10 cellular contexts compared by ENCODE assay signal in the genomic region with DNA sequence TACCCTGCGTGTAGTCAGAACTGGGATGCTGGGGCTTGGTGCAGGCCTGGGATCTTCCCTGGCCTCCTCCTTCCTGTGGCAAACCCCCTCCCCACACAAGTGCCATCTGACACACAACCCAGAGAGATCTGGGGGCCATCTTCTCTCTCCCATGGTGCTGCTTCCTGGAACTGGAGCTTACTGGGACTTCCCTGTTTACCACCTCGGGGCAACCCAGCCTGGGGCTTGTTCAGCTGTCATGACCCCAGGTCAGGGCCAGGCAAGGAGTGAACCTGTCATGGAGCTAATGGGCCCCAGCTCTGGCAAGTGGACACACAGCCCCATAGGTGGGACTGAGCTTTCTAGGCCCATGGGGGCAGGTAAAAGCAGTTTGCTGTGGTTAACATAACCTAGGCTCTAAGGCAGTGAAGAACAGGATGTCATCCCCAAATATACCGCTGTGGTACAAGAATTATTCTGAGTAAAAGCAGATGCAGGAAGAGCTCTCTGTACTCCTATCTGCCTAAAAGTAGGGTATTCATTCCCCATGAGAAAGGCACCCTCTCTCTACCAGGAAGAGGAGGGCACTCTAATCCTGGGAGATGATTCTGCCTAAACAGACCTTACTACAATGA. TPM values are rescaled to one million over a fixed set of nuclear protein-coding genes. Genes with fewer than 3 reads are reported as not detected.
DNase-seq lines count a peak whose midpoint lies in the region; ATAC-seq and TF ChIP-seq lines count a peak whose summit lies in the region.
"Had no signal": no experiment of that assay in that cellular context is flagged by ENCODE, and none has a peak within 500 bp of the region (broad histone marks: within the 10 kb centered on the region; RNA-seq: fewer than 3 reads in every experiment).

No MANE protein-coding gene starts in this region.

- peak overlapping the region; percentile 92 for H3K4me3 Mint-ChIP-seq in activated CD4-positive, alpha-beta T cell treated with anti-CD3 and anti-CD28 coated beads for 36 hours

- DNase-seq in activated CD4-positive, alpha-beta T cell treated with anti-CD3 and anti-CD28 coated beads for 36 hours, result peak; percentile 38
- DNase-seq in activated CD4-positive, alpha-beta T cell treated with anti-CD3 and anti-CD28 coated beads for 1 hour, result no peak
- no peak for DNase-seq in effector memory CD4-positive, alpha-beta T cell
- DNase-seq in osteoblast (ENCODE audit: insufficient read length, low spot score, missing footprints) (peak; percentile 39), AG20443 (ENCODE audit: low spot score) (no peak)

- H3K79me2 ChIP-seq in OCI-LY3 (ENCODE audit: low read length), result peaks cover 78% of the 10 kb centered on the region
- H3K79me2 ChIP-seq in osteoblast (ENCODE audit: insufficient read depth, low read length), result peaks cover 79% of the 10 kb centered on the region

- peak overlapping the region; percentile 86; the same call in 1 of the 2 replicates for H3K4me3 ChIP-seq in OCI-LY3 (ENCODE audit: low read length)
- peak overlapping the region; percentile 9 for H3K4me3 ChIP-seq in effector memory CD4-positive, alpha-beta T cell (ENCODE audit: insufficient read depth, low read depth, low read length, poor library complexity, severe bottlenecking)
- H3K4me3 ChIP-seq in osteoblast (ENCODE audit: insufficient read depth, low read length), result no peak overlapping the region

- no peak for ATAC-seq in activated CD4-positive, alpha-beta T cell treated with anti-CD3 and anti-CD28 coated beads for 36 hours
- ATAC-seq in HG03159 (IDR thresholded peaks at IDR 0.05; ENCODE audit: unreplicated experiment) (no peak), GM21526 (IDR thresholded peaks at IDR 0.05; ENCODE audit: low FRiP score, unreplicated experiment) (no peak)

- POLR2A ChIA-PET in activated CD4-positive, alpha-beta T cell treated with anti-CD3 and anti-CD28 coated beads for 36 hours (lab: Charles Lee), result interaction anchor here (0.5 to 1.3 kb wide), 5 partner anchors 9 to 75 kb away, joined by 3 to 5 read pairs (median 3); a partner anchor contains a TSS

- no peaks in the 10 kb centered on the region for H3K9me3 Mint-ChIP-seq in activated CD4-positive, alpha-beta T cell treated with anti-CD3 and anti-CD28 coated beads for 36 hours (ENCODE audit: low read depth)

- no peaks in the 10 kb centered on the region for H3K27me3 ChIP-seq in OCI-LY3 (ENCODE audit: low read depth, low read length)
- no peaks in the 10 kb centered on the region for H3K27me3 ChIP-seq in effector memory CD4-positive, alpha-beta T cell (replicated peaks; ENCODE audit: control insufficient read depth, insufficient read depth, low read length, poor library complexity, severe bottlenecking)
- H3K27me3 ChIP-seq in osteoblast (ENCODE audit: insufficient read depth, low read length), result no peaks in the 10 kb centered on the region
- H3K27me3 ChIP-seq: dorsolateral prefrontal cortex had no signal

- peak overlapping the region; percentile 93 for H3K27ac Mint-ChIP-seq in activated CD4-positive, alpha-beta T cell treated with anti-CD3 and anti-CD28 coated beads for 36 hours

- H3K9me3 ChIP-seq in OCI-LY3 (ENCODE audit: insufficient read depth, low read length) (no peaks in the 10 kb centered on the region), osteoblast (ENCODE audit: low read depth, low read length) (no peaks in the 10 kb centered on the region)
- H3K9me3 ChIP-seq in effector memory CD4-positive, alpha-beta T cell (ENCODE audit: control insufficient read depth, low read length), result no peaks in the 10 kb centered on the region

- H3K36me3 Mint-ChIP-seq in activated CD4-positive, alpha-beta T cell treated with anti-CD3 and anti-CD28 coated beads for 36 hours (ENCODE audit: low read depth), result peaks cover 47% of the 10 kb centered on the region

- intact Hi-C loops in activated CD4-positive, alpha-beta T cell treated with anti-CD3 and anti-CD28 coated beads for 36 hours (cut with DNase I, micrococcal nuclease), result loop anchor here in 1 of 2 experiments (10.0 kb wide), 2 partner anchors 269 to 1469 kb away; no protein-coding TSS in a partner anchor

- H3K27ac ChIP-seq in OCI-LY3 (ENCODE audit: low read length), result no peak overlapping the region
- H3K27ac ChIP-seq in effector memory CD4-positive, alpha-beta T cell (ENCODE audit: insufficient read depth, low read length, poor library complexity, severe bottlenecking), result peak overlapping the region; percentile 10
- peak overlapping the region; percentile 8 for H3K27ac ChIP-seq in osteoblast (ENCODE audit: low read depth, low read length)

- H3K36me3 ChIP-seq in OCI-LY3 (replicated peaks; ENCODE audit: low read depth, low read length) (peaks cover 47% of the 10 kb centered on the region), osteoblast (ENCODE audit: insufficient read depth, low read length) (peaks cover 8% of the 10 kb centered on the region)
- peaks cover 17% of the 10 kb centered on the region for H3K36me3 ChIP-seq in effector memory CD4-positive, alpha-beta T cell (ENCODE audit: control insufficient read depth, insufficient read depth, low read length)

- H4K20me1 ChIP-seq in OCI-LY3 (ENCODE audit: insufficient read depth, low read length) (peaks cover 43% of the 10 kb centered on the region), osteoblast (ENCODE audit: insufficient read depth, low read length) (peaks cover 52% of the 10 kb centered on the region)

- H2AFZ ChIP-seq in OCI-LY3 (ENCODE audit: low read depth, low read length), result no peak overlapping the region
- H2AFZ ChIP-seq in osteoblast (ENCODE audit: low read length), result no peak overlapping the region

- CTCF ChIA-PET in activated CD4-positive, alpha-beta T cell treated with anti-CD3 and anti-CD28 coated beads for 36 hours (lab: Charles Lee), result interaction anchor here (0.6 to 1.2 kb wide), 4 partner anchors 18 to 239 kb away, joined by 3 to 5 read pairs (median 4); no protein-coding TSS in a partner anchor

- H3K27me3 Mint-ChIP-seq in activated CD4-positive, alpha-beta T cell treated with anti-CD3 and anti-CD28 coated beads for 36 hours, result no peaks in the 10 kb centered on the region

- TF ChIP-seq CTCF in OCI-LY3 (IDR thresholded peaks at IDR 0.05; ENCODE audit: low read depth, low read length) (no peak), osteoblast (IDR thresholded peaks at IDR 0.05; ENCODE audit: extremely low read depth, low read depth, low read length) (no peak)

- peaks cover 22% of the 10 kb centered on the region for H3K4me1 ChIP-seq in OCI-LY3 (ENCODE audit: low read length)
- H3K4me1 ChIP-seq in effector memory CD4-positive, alpha-beta T cell (ENCODE audit: control insufficient read depth, insufficient read depth, low read length, poor library complexity, severe bottlenecking), result peaks cover 26% of the 10 kb centered on the region
- H3K4me1 ChIP-seq in osteoblast (ENCODE audit: insufficient read depth, low read length), result peaks cover 19% of the 10 kb centered on the region

- H3K9ac ChIP-seq in OCI-LY3 (ENCODE audit: low read length), result no peak overlapping the region

- H3K4me1 Mint-ChIP-seq in activated CD4-positive, alpha-beta T cell treated with anti-CD3 and anti-CD28 coated beads for 36 hours, result peaks cover 50% of the 10 kb centered on the region

- H3K4me2 ChIP-seq in OCI-LY3 (ENCODE audit: low read length) (peak overlapping the region; percentile 100), osteoblast (ENCODE audit: insufficient read depth, low read length) (peak overlapping the region; percentile 87)

RNA-seq across cellular contexts. Expression of a gene that starts 2.4 kb away (rescaled TPM):
- 10 to 100 TPM; 27.0 to 33.3 TPM for total RNA-seq in activated CD4-positive, alpha-beta T cell treated with anti-CD3 and anti-CD28 coated beads for 36 hours
- total RNA-seq in osteoblast, result 22.1 and 25.7 TPM in 2 replicates

RNA-seq across cellular contexts. Expression of a gene that starts 12.4 kb away (rescaled TPM):
- total RNA-seq in activated CD4-positive, alpha-beta T cell treated with anti-CD3 and anti-CD28 coated beads for 36 hours, result 1 to 10 TPM; 1.2 to 1.3 TPM
- under 0.01 TPM in 1 of 2 replicates, not detected in the other for total RNA-seq in osteoblast
- total RNA-seq: A172 had no signal

Comparison
In these comparisons a context has a peak if more than half of its experiments do, and no peak if none do; other contexts are left out.
1. DNase-seq: peak in activated CD4-positive, alpha-beta T cell treated with anti-CD3 and anti-CD28 coated beads for 36 hours (single experiment) and osteoblast (single experiment); none in activated CD4-positive, alpha-beta T cell treated with anti-CD3 and anti-CD28 coated beads for 1 hour (single experiment), effector memory CD4-positive, alpha-beta T cell (0 of 3) and AG20443 (single experiment).